ENCODE assay signal across 8 cellular contexts in the genomic region with DNA sequence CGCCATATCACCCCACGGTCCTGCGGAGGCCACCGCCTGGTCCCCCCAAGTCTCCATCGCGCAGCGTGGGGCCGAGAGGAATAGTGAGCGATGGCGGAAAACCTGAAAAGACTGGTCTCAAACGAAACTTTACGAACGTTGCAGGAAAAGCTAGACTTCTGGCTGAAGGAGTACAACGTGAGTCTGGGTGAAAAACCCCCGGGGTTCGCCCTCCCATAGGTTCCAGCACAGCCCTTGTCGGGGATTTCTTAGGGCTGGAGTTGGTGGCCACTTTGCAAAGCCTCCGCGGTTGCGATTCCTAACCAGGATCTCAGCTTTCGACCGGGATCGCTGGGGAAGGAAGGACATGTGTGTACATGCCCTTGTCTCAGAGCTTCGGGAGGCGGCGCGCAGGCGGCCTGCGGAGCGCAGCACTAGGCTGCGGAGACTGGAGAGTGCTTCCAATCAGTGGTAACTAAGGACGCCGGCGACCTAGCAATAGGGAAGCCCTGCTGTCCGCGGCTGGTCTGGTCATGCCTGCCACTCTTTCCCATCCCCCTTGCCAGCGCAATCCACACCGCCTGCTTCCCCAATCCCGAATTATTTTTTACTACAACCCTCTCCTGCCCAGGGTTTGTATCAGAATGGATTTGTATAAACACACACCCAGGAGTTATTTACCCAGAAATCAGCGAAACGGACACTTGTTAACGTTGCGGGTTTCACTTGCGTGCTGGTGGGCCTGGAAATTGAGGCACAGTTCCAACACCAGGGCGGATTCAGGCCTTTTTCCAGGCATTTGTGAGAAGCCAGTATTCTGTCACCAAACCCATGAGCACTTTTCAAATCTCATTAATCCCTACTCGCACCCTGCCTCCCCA. TPM values are rescaled to one million over a fixed set of nuclear protein-coding genes. Genes with fewer than 3 reads are reported as not detected.
DNase-seq lines count a peak whose midpoint lies in the region; ATAC-seq and TF ChIP-seq lines count a peak whose summit lies in the region.

No MANE protein-coding gene starts in this region.

- H3K27ac Mint-ChIP-seq in naive thymus-derived CD8-positive, alpha-beta T cell: no peak overlapping the region

- ATAC-seq in naive thymus-derived CD8-positive, alpha-beta T cell: peak; percentile 38 to 46

- DNase-seq in ELR (ENCODE audit: low read depth) (peak; percentile 59), GM20000 (ENCODE audit: low spot score) (peak; percentile 70), HT1080 (ENCODE audit: low read depth) (peak; percentile 71), fibroblast of pulmonary artery (ENCODE audit: low read depth) (peak; percentile 91), NK-92 (lab: John Stamatoyannopoulos, UW; ENCODE audit: unreplicated experiment) (no peak)
- DNase-seq in naive thymus-derived CD8-positive, alpha-beta T cell: no peak
- no peak for DNase-seq in activated effector memory CD4-positive, alpha-beta T cell treated with anti-CD3 and anti-CD28 coated beads, Interleukin-2, amount 50 U/mL, for 16 hours

- TF ChIP-seq CTCF in GM20000 (IDR thresholded peaks at IDR 0.05; ENCODE audit: extremely low read depth, missing control alignments) (no peak), WI38 (IDR thresholded peaks at IDR 0.05; ENCODE audit: low read depth, low read length) (no peak), fibroblast of pulmonary artery (IDR thresholded peaks at IDR 0.05; ENCODE audit: low read length, missing control alignments) (no peak)

- H3K36me3 Mint-ChIP-seq in naive thymus-derived CD8-positive, alpha-beta T cell: no peaks in the 10 kb centered on the region

- H3K4me3 Mint-ChIP-seq in naive thymus-derived CD8-positive, alpha-beta T cell: peak overlapping the region; percentile 48 to 78 (median 66)

- H3K4me3 ChIP-seq in WI38 (ENCODE audit: low read depth, low read length): peak overlapping the region; percentile 62
- peak overlapping the region; percentile 72 for H3K4me3 ChIP-seq in fibroblast of pulmonary artery (replicated peaks; ENCODE audit: low read depth, low read length)

- POLR2A ChIA-PET in naive thymus-derived CD8-positive, alpha-beta T cell (lab: Charles Lee): no interaction called here

- H3K9me3 Mint-ChIP-seq in naive thymus-derived CD8-positive, alpha-beta T cell: peaks cover 0 to 2% (median 0%) of the 10 kb centered on the region in 9 donors

- peaks cover 7 to 23% (median 15%) of the 10 kb centered on the region in 4 donors for H3K4me1 Mint-ChIP-seq in naive thymus-derived CD8-positive, alpha-beta T cell

- peaks cover 47 to 70% (median 69%) of the 10 kb centered on the region in 5 donors for H3K27me3 Mint-ChIP-seq in naive thymus-derived CD8-positive, alpha-beta T cell

RNA-seq across cellular contexts. Expression of gene SPATA18, which starts 0.7 kb away (rescaled TPM):
- total RNA-seq in HT1080 (2014; rRNA removed; shearing (Covaris generic)): 2.2 and 3.3 TPM in 2 replicates
- 2.1 and 2.6 TPM in 2 replicates for polyA plus RNA-seq in HT1080 (2015; cell fraction: cytosol; rRNA removed)
- polyA plus RNA-seq in HT1080 (2015; cell fraction: nucleus; rRNA removed): 4.3 and 4.6 TPM in 2 replicates
- total RNA-seq in naive thymus-derived CD8-positive, alpha-beta T cell: under 1 TPM in 1 of 2 experiments, not detected in 1; 0.44 TPM
- polyA plus RNA-seq in naive thymus-derived CD8-positive, alpha-beta T cell: not detected

RNA-seq across cellular contexts. Expression of gene SGCB, which starts 13.7 kb away (rescaled TPM):
- total RNA-seq in HT1080 (2014; rRNA removed; shearing (Covaris generic)): 10.9 and 19.0 TPM in 2 replicates
- polyA plus RNA-seq in HT1080 (2015; cell fraction: cytosol; rRNA removed): 19.8 and 22.6 TPM in 2 replicates
- 14.7 and 14.9 TPM in 2 replicates for polyA plus RNA-seq in HT1080 (2015; cell fraction: nucleus; rRNA removed)
- total RNA-seq in naive thymus-derived CD8-positive, alpha-beta T cell: 1 to 10 TPM; 6.4 to 7.3 TPM
- polyA plus RNA-seq in naive thymus-derived CD8-positive, alpha-beta T cell: 1 to 10 TPM; 3.5 to 6.5 (median 4.3) TPM

RNA-seq across cellular contexts. Expression of gene LRRC66, which starts 31.7 kb away (rescaled TPM):
- total RNA-seq in HT1080 (2014; rRNA removed; shearing (Covaris generic)): 0.07 TPM in 1 of 2 replicates, not detected in the other
- not detected in 2 replicates for polyA plus RNA-seq in HT1080 (2015; cell fraction: cytosol; rRNA removed)
- 0.19 and 0.32 TPM in 2 replicates for polyA plus RNA-seq in HT1080 (2015; cell fraction: nucleus; rRNA removed)
- under 1 TPM; 0.33 to 0.42 TPM for total RNA-seq in naive thymus-derived CD8-positive, alpha-beta T cell
- polyA plus RNA-seq in naive thymus-derived CD8-positive, alpha-beta T cell: under 1 TPM in 1 of 3 donors, not detected in 2; 0.08 TPM

Comparison
In these comparisons a context has a peak if more than half of its experiments do, and no peak if none do; other contexts are left out.
1. DNase-seq: peak in ELR (single experiment), GM20000 (single experiment), HT1080 (single experiment) and fibroblast of pulmonary artery (single experiment); none in naive thymus-derived CD8-positive, alpha-beta T cell (0 of 10), NK-92 (single experiment) and activated effector memory CD4-positive, alpha-beta T cell treated with anti-CD3 and anti-CD28 coated beads, Interleukin-2, amount 50 U/mL, for 16 hours (single experiment).